8 cellular contexts compared by ENCODE assay signal in genomic region chr11:705646-706438, GRCh38. TPM values are rescaled to one million over a fixed set of nuclear protein-coding genes. Genes with fewer than 3 reads are reported as not detected.
A peak's percentile ranks its signal among the peaks of the same experiment; 100 is the strongest.
DNase-seq lines count a peak whose midpoint lies in the region; ATAC-seq and TF ChIP-seq lines count a peak whose summit lies in the region.

Gene EPS8L2, plus strand, starts transcription at chr11:706231. Its CDS starts 3,177 bp downstream, at chr11:709408.

- H4K8ac ChIP-seq in mesendoderm (ENCODE audit: low read depth, low read length) = no peak within 1 kb of the TSS

- H4K5ac ChIP-seq in mesendoderm (ENCODE audit: low read length) = no peak within 1 kb of the TSS

- peak within 1 kb of the TSS; percentile 71 for H3K4me2 ChIP-seq in mesendoderm (ENCODE audit: low read length)

- H3K4me3 ChIP-seq in choroid plexus epithelial cell (ENCODE audit: low read depth, low read length) = peak within 1 kb of the TSS; percentile 55
- H3K4me3 ChIP-seq in mesendoderm (ENCODE audit: low read length) = peak within 1 kb of the TSS; percentile 2
- H3K4me3 ChIP-seq in vagina = peak within 1 kb of the TSS; percentile 56 to 74

- no peaks in the 10 kb centered on the region for H3K9me3 ChIP-seq in vagina

- H3K36me3 ChIP-seq in mesendoderm (ENCODE audit: control insufficient read depth, insufficient read depth, low read length) = no peaks in the 10 kb centered on the region
- H3K36me3 ChIP-seq in vagina = no peaks in the 10 kb centered on the region

- H3K56ac ChIP-seq in mesendoderm (ENCODE audit: low read length) = peak within 1 kb of the TSS; percentile 85

- H3K4me1 ChIP-seq in mesendoderm (ENCODE audit: control insufficient read depth, low read depth, low read length) = peaks cover 2% of the 10 kb centered on the region
- peaks cover 54% of the 10 kb centered on the region for H3K4me1 ChIP-seq in vagina

- H3K27me3 ChIP-seq in mesendoderm (ENCODE audit: insufficient read depth, low read length, poor library complexity) (no peaks in the 10 kb centered on the region), vagina (no peaks in the 10 kb centered on the region)

- H3K18ac ChIP-seq in mesendoderm (ENCODE audit: low read length) = peak within 1 kb of the TSS; percentile 17

- H3K4ac ChIP-seq in mesendoderm (ENCODE audit: low read depth, low read length) = no peak within 1 kb of the TSS

- H2AK5ac ChIP-seq in mesendoderm (ENCODE audit: low read length) = no peak within 1 kb of the TSS

- no peaks in the 10 kb centered on the region for H3K79me1 ChIP-seq in mesendoderm (ENCODE audit: low read length)

- H3K79me2 ChIP-seq in mesendoderm (ENCODE audit: control insufficient read depth, insufficient read depth, low read length) = no peaks in the 10 kb centered on the region

- intact Hi-C loops in vagina (cut with DNase I) = no loop called here

- WGBS in mesendoderm (ENCODE audit: extremely low coverage, insufficient coverage, low lambda C conversion rate) = no CpG with 5 or more reads among the region's 90 CpGs

- H3K9ac ChIP-seq in mesendoderm (ENCODE audit: low read length) = peak within 1 kb of the TSS; percentile 76

- no peak within 1 kb of the TSS for H2BK5ac ChIP-seq in mesendoderm (ENCODE audit: low read length)

- TF ChIP-seq CTCF in choroid plexus epithelial cell (conservative IDR thresholded peaks at IDR 0.05; ENCODE audit: low read depth, low read length) = no peak
- no peak for TF ChIP-seq CTCF in vagina (IDR thresholded peaks at IDR 0.05)

- H3K27ac ChIP-seq in mesendoderm (ENCODE audit: low read depth, low read length) = peak within 1 kb of the TSS; percentile 10
- H3K27ac ChIP-seq in vagina = peak within 1 kb of the TSS; percentile 92

- peak within 1 kb of the TSS; percentile 80 for H3K23ac ChIP-seq in mesendoderm (ENCODE audit: low read length)

- H2BK15ac ChIP-seq in mesendoderm (replicated peaks; ENCODE audit: low read depth) = no peak within 1 kb of the TSS

- no peak for DNase-seq in A172 (ENCODE audit: low spot score)
- DNase-seq in HT1080 (ENCODE audit: low read depth) = no peak
- DNase-seq in choroid plexus epithelial cell (ENCODE audit: low read depth) = no peak
- no peak for DNase-seq in mesendoderm
- no peak for DNase-seq in vagina (ENCODE audit: extremely low spot score in 2 of 2)
- DNase-seq in RKO (ENCODE audit: low spot score) = no peak
- DNase-seq in cerebellum (ENCODE audit: low spot score) = no peak

- no peak for TF ChIP-seq POLR2A in vagina (IDR thresholded peaks at IDR 0.05)

- no peak within 1 kb of the TSS for H2BK120ac ChIP-seq in mesendoderm (ENCODE audit: low read depth, low read length)

- no peak for ATAC-seq in HG02870 (IDR thresholded peaks at IDR 0.05; ENCODE audit: unreplicated experiment)

RNA-seq across cellular contexts. Expression of gene EPS8L2, which starts in this region (rescaled TPM):
- 64.9 and 108 TPM in 2 replicates for total RNA-seq in A172 (2014; rRNA removed; shearing (Covaris generic))
- total RNA-seq in HT1080 (2014; rRNA removed; shearing (Covaris generic)) = 38.3 and 42.6 TPM in 2 replicates
- polyA plus RNA-seq in HT1080 (2015; cell fraction: cytosol; rRNA removed) = 35.4 and 36.6 TPM in 2 replicates
- 192 and 196 TPM in 2 replicates for polyA plus RNA-seq in HT1080 (2015; cell fraction: nucleus; rRNA removed)
- polyA plus RNA-seq in mesendoderm (2013, experiment 1 of 2) = 12.1 TPM
- polyA plus RNA-seq in mesendoderm (2013, experiment 2 of 2) = 13.0 TPM
- 195 TPM for total RNA-seq in vagina
- total RNA-seq in cerebellum = 6.8 TPM

Comparison
In these comparisons a context has a peak if more than half of its experiments do, and no peak if none do; other contexts are left out.
1. H3K4me3 ChIP-seq: peak in every context shown above with its lines; median percentile 65 in vagina; 55 in choroid plexus epithelial cell; 2 in mesendoderm.